2 cellular contexts compared by ENCODE assay signal in the genomic region with DNA sequence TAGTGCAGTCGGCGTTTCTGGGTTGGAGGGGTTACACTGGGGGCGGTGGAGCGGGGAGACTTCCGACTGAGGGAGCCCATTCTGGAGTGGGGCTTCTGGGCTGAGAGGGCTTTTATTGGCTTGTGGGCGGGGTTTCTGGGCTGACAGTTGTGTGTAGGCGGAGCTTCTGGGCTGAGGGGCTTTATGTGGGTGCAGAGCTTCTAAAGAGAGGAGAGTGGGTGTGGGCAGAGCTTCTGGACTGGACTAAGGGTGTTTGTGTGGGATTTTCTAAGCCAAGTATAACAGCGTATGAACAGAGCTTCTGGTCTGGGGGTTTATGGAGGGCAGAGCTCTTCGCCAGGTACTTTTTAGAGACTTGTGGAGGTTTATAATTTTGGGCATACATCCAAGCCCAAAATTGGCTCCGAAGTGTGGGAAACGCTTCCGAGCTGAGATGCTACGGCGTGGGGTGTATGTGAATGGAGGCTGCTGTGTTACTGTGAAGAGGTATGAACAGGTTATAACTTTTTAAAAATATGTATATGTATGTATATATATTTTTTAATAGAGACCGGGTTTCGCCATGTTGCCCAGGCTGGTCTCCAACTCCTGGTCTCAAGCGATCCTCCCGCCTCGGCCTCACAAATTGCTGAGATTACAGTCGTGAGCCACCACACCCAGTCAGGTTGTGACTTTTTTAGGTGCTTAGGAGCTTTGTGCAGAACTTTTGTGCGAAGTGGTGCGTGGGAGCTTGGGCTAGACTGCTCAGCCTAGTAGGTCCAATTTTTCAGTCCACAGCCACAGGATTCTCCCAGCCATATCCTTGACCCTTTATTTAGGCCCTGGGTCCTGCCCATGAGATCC.
A peak's percentile ranks its signal among the peaks of the same experiment; 100 is the strongest.
TF ChIP-seq lines count a peak whose summit lies in the region.

No MANE protein-coding gene starts in this region.

TF ChIP-seq in GM12878, 131 proteins besides CTCF, POLR2A, EP300 and RAD21:
- TF ChIP-seq YY1 (IDR thresholded peaks at IDR 0.05; ENCODE audit: low read depth, low read length): no peak
- TF ChIP-seq, protein P1, sequence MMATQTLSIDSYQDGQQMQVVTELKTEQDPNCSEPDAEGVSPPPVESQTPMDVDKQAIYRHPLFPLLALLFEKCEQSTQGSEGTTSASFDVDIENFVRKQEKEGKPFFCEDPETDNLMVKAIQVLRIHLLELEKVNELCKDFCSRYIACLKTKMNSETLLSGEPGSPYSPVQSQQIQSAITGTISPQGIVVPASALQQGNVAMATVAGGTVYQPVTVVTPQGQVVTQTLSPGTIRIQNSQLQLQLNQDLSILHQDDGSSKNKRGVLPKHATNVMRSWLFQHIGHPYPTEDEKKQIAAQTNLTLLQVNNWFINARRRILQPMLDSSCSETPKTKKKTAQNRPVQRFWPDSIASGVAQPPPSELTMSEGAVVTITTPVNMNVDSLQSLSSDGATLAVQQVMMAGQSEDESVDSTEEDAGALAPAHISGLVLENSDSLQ (IDR thresholded peaks at IDR 0.05): peak; percentile 60; the same call in 1 of the 2 replicates
- TF ChIP-seq KDM1A (IDR thresholded peaks at IDR 0.05; ENCODE audit: borderline replicate concordance): no peak
- TF ChIP-seq JUNB (IDR thresholded peaks at IDR 0.05): no peak

TF ChIP-seq in liver, 16 proteins besides CTCF, POLR2A, EP300 and RAD21:
- TF ChIP-seq RXRA (IDR thresholded peaks at IDR 0.05): no peak
TF ChIP-seq in liver: peak in this region for 0.
